In the genomic region with DNA sequence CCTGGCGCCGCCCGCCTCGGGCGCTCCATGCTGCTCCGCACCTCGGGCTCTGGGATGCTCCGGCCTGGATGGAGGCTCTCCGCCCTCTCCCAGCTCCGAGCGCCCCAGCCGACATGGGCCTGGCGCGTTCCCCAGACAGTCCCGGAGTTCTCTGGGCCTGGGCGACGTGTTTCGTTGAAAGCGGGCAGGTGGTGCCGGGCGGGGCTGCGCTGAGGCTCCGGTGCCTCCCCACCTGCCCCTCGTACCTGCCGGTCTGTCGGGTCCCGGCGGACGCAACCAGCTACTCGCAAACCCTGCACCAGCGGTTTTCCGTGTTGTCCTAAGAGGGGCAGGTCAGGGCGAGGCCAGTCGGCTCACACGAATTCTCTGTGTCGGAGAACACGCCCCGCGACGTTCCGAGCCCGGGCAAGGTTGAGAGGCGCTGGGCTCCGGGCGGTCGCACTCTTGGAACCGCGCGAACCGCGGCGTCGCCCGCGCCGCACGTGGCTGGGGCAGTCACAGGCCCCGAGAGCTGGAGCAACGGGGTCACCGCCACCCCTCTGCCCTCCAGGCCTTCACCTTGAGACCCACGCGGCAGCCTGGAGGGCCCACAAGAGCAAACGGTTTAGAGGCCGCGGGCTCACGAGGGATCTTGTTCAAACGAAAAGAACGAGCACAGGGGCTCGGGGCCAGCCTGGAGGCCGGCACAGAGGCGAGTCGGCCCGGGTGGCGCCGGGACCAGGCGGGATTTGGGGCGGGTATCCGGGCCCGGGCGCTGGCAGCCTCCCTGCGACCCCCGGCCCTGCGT, we compare ENCODE assay signal across 10 cellular contexts. TPM values are rescaled to one million over a fixed set of nuclear protein-coding genes. Genes with fewer than 3 reads are reported as not detected.
A peak's percentile ranks its signal among the peaks of the same experiment; 100 is the strongest.
DNase-seq lines count a peak whose midpoint lies in the region; ATAC-seq lines count a peak whose summit lies in the region.
"Had no signal": no experiment of that assay in that cellular context is flagged by ENCODE, and none has a peak within 500 bp of the region (broad histone marks: within the 10 kb centered on the region; RNA-seq: fewer than 3 reads in every experiment).

No MANE protein-coding gene starts in this region.

- intact Hi-C loops in right cardiac atrium (cut with DNase I), result no loop called here

- H3K27me3 ChIP-seq in H7 (ENCODE audit: control insufficient read depth, insufficient read depth, low read length), result peaks cover 62% of the 10 kb centered on the region
- H3K27me3 ChIP-seq in adipocyte (replicated peaks; ENCODE audit: control insufficient read depth, insufficient read depth, low read length), result peaks cover 18% of the 10 kb centered on the region
- H3K27me3 ChIP-seq in right cardiac atrium (ENCODE audit: control insufficient read depth, insufficient read depth), result no peaks in the 10 kb centered on the region
- peaks cover 0 to 6% (median 0%) of the 10 kb centered on the region in 3 donors for H3K27me3 ChIP-seq in skeletal muscle tissue (ENCODE audit: control insufficient read depth in 3 of 3, insufficient read depth in 3 of 3, low read length in 3 of 3)

- no peak for ATAC-seq in right cardiac atrium
- no peak for ATAC-seq in HG02840 (IDR thresholded peaks at IDR 0.05; ENCODE audit: low FRiP score, unreplicated experiment)
- no peak for ATAC-seq in GM19035 (IDR thresholded peaks at IDR 0.05; ENCODE audit: unreplicated experiment)
- ATAC-seq: esophagus mucosa had no signal

- H3K9ac ChIP-seq in adipocyte (ENCODE audit: low read length) (peak overlapping the region; percentile 84), skeletal muscle tissue (ENCODE audit: low read depth in 1 of 3, low read length in 3 of 3) (peak overlapping the region in 2 of 3 donors; percentile 58 to 87)

- DNase-seq in H7 (peak; percentile 79), adipocyte (ENCODE audit: low read depth) (no peak), right cardiac atrium (peak in 1 of 3 donors; percentile 67), COR-L47 (lab: John Stamatoyannopoulos, UW) (no peak)
- DNase-seq in stimulated activated CD4-positive, alpha-beta T cell treated with anti-CD3 and anti-CD28 coated beads, Interleukin-4, amount 100 ng/mL, for 1 hour, result no peak
- DNase-seq: activated gamma-delta T cell treated with Interleukin-2 at 50 U/mL for 16 hours had no signal

- H3K4me3 ChIP-seq in H7 (ENCODE audit: insufficient read depth, low read depth, low read length) (peak overlapping the region; percentile 57), adipocyte (ENCODE audit: low read length) (peak overlapping the region; percentile 82), right cardiac atrium (ENCODE audit: low read length) (peak overlapping the region; percentile 31), skeletal muscle tissue (ENCODE audit: low read length in 3 of 3) (peak overlapping the region in 2 of 3 donors; percentile 68 to 86)

- H3K4me1 ChIP-seq in adipocyte (ENCODE audit: control insufficient read depth, insufficient read depth, low read length), result peaks cover 25% of the 10 kb centered on the region
- peaks cover 6% of the 10 kb centered on the region for H3K4me1 ChIP-seq in right cardiac atrium (ENCODE audit: control insufficient read depth, insufficient read depth, low read length)
- H3K4me1 ChIP-seq in skeletal muscle tissue (ENCODE audit: control insufficient read depth in 3 of 3, insufficient read depth in 3 of 3, low read length in 3 of 3), result peaks cover 32 to 46% (median 44%) of the 10 kb centered on the region in 3 donors

- WGBS in right cardiac atrium, result 8% methylated on average over 83 of the region's 83 CpGs

- peak overlapping the region; percentile 9 for H3K27ac ChIP-seq in right cardiac atrium (ENCODE audit: low read length)
- peak overlapping the region; percentile 68 for H3K27ac ChIP-seq in skeletal muscle tissue (ENCODE audit: low read depth, low read length)

- H3K36me3 ChIP-seq in H7 (replicated peaks; ENCODE audit: control insufficient read depth, insufficient read depth, low read length), result no peaks in the 10 kb centered on the region
- no peaks in the 10 kb centered on the region for H3K36me3 ChIP-seq in adipocyte (ENCODE audit: control insufficient read depth, insufficient read depth, low read length, severe bottlenecking)
- H3K36me3 ChIP-seq in skeletal muscle tissue (ENCODE audit: control insufficient read depth in 3 of 3, insufficient read depth in 3 of 3, low read length in 3 of 3), result no peaks in the 10 kb centered on the region

- no peaks in the 10 kb centered on the region for H3K9me3 ChIP-seq in adipocyte (ENCODE audit: control insufficient read depth, low read length)
- no peaks in the 10 kb centered on the region for H3K9me3 ChIP-seq in right cardiac atrium (ENCODE audit: control insufficient read depth, low read length)
- H3K9me3 ChIP-seq in skeletal muscle tissue (ENCODE audit: control insufficient read depth in 3 of 3, low read length in 3 of 3), result no peaks in the 10 kb centered on the region

RNA-seq across cellular contexts. Expression of a gene that starts 4.2 kb away (rescaled TPM):
- 0.07 and 0.80 TPM in 2 replicates for total RNA-seq in H7 (2014; rRNA removed; shearing (Covaris generic))
- total RNA-seq in right cardiac atrium, result under 1 TPM; 0.31 to 0.65 (median 0.48) TPM
- 0.77 TPM for polyA plus RNA-seq in right cardiac atrium
- total RNA-seq in skeletal muscle tissue, result 4.2 TPM

Comparison
In these comparisons a context has a peak if more than half of its experiments do, and no peak if none do; other contexts are left out.
1. H3K4me3 ChIP-seq: peak in every context shown above with its lines; median percentile 82 in adipocyte; 77 in skeletal muscle tissue; 57 in H7; 31 in right cardiac atrium.